1 cellular context compared by ENCODE assay signal in genomic region chr3:161576733-161577510, GRCh38.
TF ChIP-seq lines count a peak whose summit lies in the region.

No MANE protein-coding gene starts in this region.

TF ChIP-seq in HEK293, 187 proteins besides CTCF, POLR2A, EP300 and RAD21 (continued from another document):
- no peak for TF ChIP-seq ZNF624 (tag by site-specific recombination; IDR thresholded peaks at IDR 0.05)
- TF ChIP-seq ZNF148 (tag by site-specific recombination; IDR thresholded peaks at IDR 0.05; ENCODE audit: borderline replicate concordance): no peak
- no peak for TF ChIP-seq REST (tag by site-specific recombination; IDR thresholded peaks at IDR 0.05)
- TF ChIP-seq ZNF121 (tag by site-specific recombination; IDR thresholded peaks at IDR 0.05): no peak
- TF ChIP-seq ZNF660 (tag by site-specific recombination; IDR thresholded peaks at IDR 0.05): no peak
- no peak for TF ChIP-seq GFI1B (tag by site-specific recombination; IDR thresholded peaks at IDR 0.05)
- TF ChIP-seq ZNF449 (tag by site-specific recombination; IDR thresholded peaks at IDR 0.05): no peak
- no peak for TF ChIP-seq PBX3 (CRISPR knock-in tag; IDR thresholded peaks at IDR 0.05)
- TF ChIP-seq ZNF580 (tag by site-specific recombination; IDR thresholded peaks at IDR 0.05): peak; percentile 97
- no peak for TF ChIP-seq ZIC2 (tag by site-specific recombination; IDR thresholded peaks at IDR 0.05)
